Comparison of ENCODE assay signal across 11 cellular contexts in genomic region chr12:96368233-96368632, GRCh38. TPM values are rescaled to one million over a fixed set of nuclear protein-coding genes. Genes with fewer than 3 reads are reported as not detected.
DNase-seq lines count a peak whose midpoint lies in the region; ATAC-seq and TF ChIP-seq lines count a peak whose summit lies in the region.
"Had no signal": no experiment of that assay in that cellular context is flagged by ENCODE, and none has a peak within 500 bp of the region (broad histone marks: within the 10 kb centered on the region; RNA-seq: fewer than 3 reads in every experiment).

No MANE protein-coding gene starts in this region.

- H3K9me3 Mint-ChIP-seq in CD8-positive, alpha-beta T cell = no peaks in the 10 kb centered on the region

- no peak for TF ChIP-seq CTCF in CD8-positive, alpha-beta T cell (IDR thresholded peaks at IDR 0.05)
- no peak for TF ChIP-seq CTCF in esophagus squamous epithelium (IDR thresholded peaks at IDR 0.05)

- WGBS in esophagus squamous epithelium, 2 donors = 27 to 53% methylated on average over 2 of the region's 2 CpGs

- H3K27me3 Mint-ChIP-seq in CD8-positive, alpha-beta T cell (ENCODE audit: low read depth) = no peaks in the 10 kb centered on the region

- H3K36me3 Mint-ChIP-seq in CD8-positive, alpha-beta T cell = peaks cover 14% of the 10 kb centered on the region

- H3K4me1 Mint-ChIP-seq in CD8-positive, alpha-beta T cell (ENCODE audit: low read depth) = peaks cover 74% of the 10 kb centered on the region

- intact Hi-C loops in CD8-positive, alpha-beta T cell (cut with DNase I, micrococcal nuclease) = loop anchor here in 1 of 2 experiments (1.0 kb wide), 1 partner anchor 10 kb away; no protein-coding TSS in a partner anchor
- intact Hi-C loops in esophagus squamous epithelium (cut with DNase I) = no loop called here

- H3K4me1 ChIP-seq in CD8-positive, alpha-beta T cell (ENCODE audit: insufficient read depth, low read length) = peaks cover 53% of the 10 kb centered on the region
- peaks cover 0 to 84% (median 24%) of the 10 kb centered on the region in 3 donors for H3K4me1 ChIP-seq in esophagus squamous epithelium
- peaks cover 16 to 48% of the 10 kb centered on the region in 2 donors for H3K4me1 ChIP-seq in muscle layer of duodenum (ENCODE audit: control insufficient read depth in 1 of 2, insufficient read depth in 2 of 2, low read length in 2 of 2)

- H3K27me3 ChIP-seq in CD8-positive, alpha-beta T cell (ENCODE audit: insufficient read depth, low read length) = no peaks in the 10 kb centered on the region
- no peaks in the 10 kb centered on the region for H3K27me3 ChIP-seq in esophagus squamous epithelium
- no peaks in the 10 kb centered on the region for H3K27me3 ChIP-seq in muscle layer of duodenum (ENCODE audit: low read depth, low read length)

- no peak for TF ChIP-seq POLR2A in esophagus squamous epithelium (IDR thresholded peaks at IDR 0.05)

- peak overlapping the region; percentile 5 for H3K4me3 Mint-ChIP-seq in CD8-positive, alpha-beta T cell

- no peak for ATAC-seq in CD8-positive, alpha-beta T cell
- no peak for ATAC-seq in HG03159 (IDR thresholded peaks at IDR 0.05; ENCODE audit: unreplicated experiment)
- no peak for ATAC-seq in HG03095 (IDR thresholded peaks at IDR 0.05; ENCODE audit: unreplicated experiment)

- H3K4me3 ChIP-seq in CD8-positive, alpha-beta T cell (ENCODE audit: low read depth, low read length) = no peak overlapping the region
- H3K4me3 ChIP-seq in esophagus squamous epithelium (no peak overlapping the region), muscle layer of duodenum (ENCODE audit: low read depth in 1 of 2, low read length in 2 of 2) (peak overlapping the region in 1 of 2 donors; percentile 24)

- H3K27ac ChIP-seq in CD8-positive, alpha-beta T cell (ENCODE audit: low read depth, low read length) = no peak overlapping the region
- H3K27ac ChIP-seq in esophagus squamous epithelium = peak overlapping the region in 3 of 4 donors; percentile 34 to 43 (median 40)
- peak overlapping the region; percentile 39 for H3K27ac ChIP-seq in muscle layer of duodenum (ENCODE audit: low read length)
- H3K27ac ChIP-seq: C4-2B, epithelial cell of prostate had no signal

- no peaks in the 10 kb centered on the region for H3K9me3 ChIP-seq in CD8-positive, alpha-beta T cell (ENCODE audit: low read length)
- H3K9me3 ChIP-seq in esophagus squamous epithelium (no peaks in the 10 kb centered on the region), muscle layer of duodenum (ENCODE audit: control insufficient read depth in 1 of 2, low read length in 2 of 2) (no peaks in the 10 kb centered on the region)

- no peaks in the 10 kb centered on the region for H3K36me3 ChIP-seq in CD8-positive, alpha-beta T cell (ENCODE audit: insufficient read depth, low read length)
- H3K36me3 ChIP-seq in esophagus squamous epithelium = no peaks in the 10 kb centered on the region
- no peaks in the 10 kb centered on the region for H3K36me3 ChIP-seq in muscle layer of duodenum (ENCODE audit: control insufficient read depth in 1 of 2, insufficient read depth in 2 of 2, low read length in 2 of 2)

- no peak for DNase-seq in CD8-positive, alpha-beta T cell
- peak; percentile 53 for DNase-seq in NCI-H2196 (lab: John Stamatoyannopoulos, UW; ENCODE audit: unreplicated experiment)
- DNase-seq in esophagus squamous epithelium (lab: John Stamatoyannopoulos, UW) = no peak
- no peak for DNase-seq in NCI-H1436 treated with DMSO at 0.1 percent for 48 hours (lab: John Stamatoyannopoulos, UW)
- no peak for DNase-seq in NCI-H187 treated with DMSO at 0.1 percent for 48 hours (lab: John Stamatoyannopoulos, UW)
- DNase-seq: activated naive CD4-positive, alpha-beta T cell treated with Interleukin-2 at 50 U/mL for 16 hours had no signal

- peak overlapping the region; percentile 13 for H3K27ac Mint-ChIP-seq in CD8-positive, alpha-beta T cell

- POLR2A ChIA-PET in CD8-positive, alpha-beta T cell (lab: Charles Lee) = interaction anchor here (0.6 to 1.2 kb wide), 3 partner anchors 15 to 1379 kb away, joined by 3 read pairs; no protein-coding TSS in a partner anchor

- CTCF ChIA-PET in CD8-positive, alpha-beta T cell (lab: Charles Lee) = no interaction called here

RNA-seq across cellular contexts. Expression of gene CDK17, which starts 32.0 kb away (rescaled TPM):
- 100 to 1,000 TPM; 150 to 160 TPM for total RNA-seq in CD8-positive, alpha-beta T cell
- total RNA-seq in esophagus squamous epithelium = 10 to 100 TPM; 15.4 to 37.4 (median 19.9) TPM
